9 cellular contexts compared by ENCODE assay signal in genomic region chr4:32129967-32130366, GRCh38.
"Had no signal": no experiment of that assay in that cellular context is flagged by ENCODE, and none has a peak within 500 bp of the region (broad histone marks: within the 10 kb centered on the region; RNA-seq: fewer than 3 reads in every experiment).

No MANE protein-coding gene starts in this region.

- H3K36me3 ChIP-seq: HAP-1 had no signal

- ATAC-seq: GM23338, HCT116 had no signal

- H2AFZ ChIP-seq: GM23248, GM23338 had no signal

- H3K9ac ChIP-seq: GM23248 had no signal

- DNase-seq: GM23248, GOT3, H7, H9, HCEC 1CT, HFFc6 had no signal

- H3K4me3 Mint-ChIP-seq: GM23338, H9, HFFc6 had no signal

- H3K4me1 ChIP-seq: HAP-1 had no signal

- H3K27ac Mint-ChIP-seq: GM23338, H9, HFFc6 had no signal

- H3K4me3 ChIP-seq: GM23248, GM23338, HAP-1 had no signal

- H3K9me3 Mint-ChIP-seq: GM23338, H9 had no signal

- H3K9me3 ChIP-seq: HAP-1 had no signal

- H3K27ac ChIP-seq: GM23248 had no signal

- H3K4me2 ChIP-seq: GM23338 had no signal
